ENCODE assay signal across 21 cellular contexts in the genomic region with DNA sequence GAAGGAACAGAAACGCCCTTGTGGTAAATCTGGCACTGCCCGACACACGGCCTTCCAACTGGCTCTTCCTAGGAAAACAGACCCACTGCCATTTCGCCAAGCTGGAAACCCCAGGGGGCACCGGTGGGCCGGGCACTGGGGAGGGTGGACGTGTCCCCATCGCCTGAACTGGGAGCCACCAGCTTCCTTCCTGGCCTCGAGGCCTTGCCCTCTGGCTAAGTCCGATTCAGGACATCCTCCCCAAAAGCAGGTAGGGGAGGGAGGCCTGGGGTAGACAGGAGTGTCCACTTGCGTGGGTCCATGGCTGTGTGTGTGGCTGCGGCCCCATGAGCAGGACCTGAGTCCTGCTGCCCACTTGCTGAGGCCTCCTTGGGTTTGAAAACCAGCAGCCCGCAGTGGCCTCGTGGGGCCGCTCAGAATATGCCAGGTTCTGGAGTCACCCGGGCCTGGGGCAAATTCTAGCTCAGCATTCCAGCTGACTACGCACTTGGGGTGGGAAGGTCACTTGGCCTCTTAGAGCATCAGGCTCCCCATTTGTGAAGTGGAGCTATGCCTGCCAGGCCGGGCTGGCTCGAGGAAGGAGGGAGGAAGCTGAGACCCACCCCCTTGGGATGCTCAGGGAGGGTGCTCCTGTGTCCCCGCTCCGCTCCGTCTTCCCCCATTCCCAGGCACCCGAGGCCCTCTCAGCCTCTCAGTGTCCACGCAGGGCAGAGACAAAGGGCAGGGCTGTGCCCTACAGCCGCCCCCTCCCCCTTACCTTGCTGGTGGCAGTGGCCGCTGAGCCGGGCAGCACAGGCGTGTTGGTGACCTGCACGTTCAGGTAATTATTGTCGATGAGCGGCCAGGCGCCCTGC. TPM values are rescaled to one million over a fixed set of nuclear protein-coding genes. Genes with fewer than 3 reads are reported as not detected.
"Had no signal": no experiment of that assay in that cellular context is flagged by ENCODE, and none has a peak within 500 bp of the region (broad histone marks: within the 10 kb centered on the region; RNA-seq: fewer than 3 reads in every experiment).

No MANE protein-coding gene starts in this region.

- H3K4me3 ChIP-seq: MG63, SJSA1 had no signal

- ATAC-seq: activated CD4-positive, CD25-positive, alpha-beta regulatory T cell treated with anti-CD3 and anti-CD28 coated beads, Interleukin-2, amount 50 U/mL, for 24 hours; SK-N-SH treated with all-trans-retinoic acid at 6 μM for 48 hours had no signal

- H3K27ac Mint-ChIP-seq: activated CD8-positive, alpha-beta T cell treated with anti-CD3 and anti-CD28 coated beads for 36 hours; activated naive CD4-positive, alpha-beta T cell treated with anti-CD3 and anti-CD28 coated beads, Interleukin-2, amount 10 ng/mL, durations not matched to agents 7 days and 5 days; activated naive CD8-positive, alpha-beta T cell treated with anti-CD3 and anti-CD28 coated beads for 36 hours; activated T-cell treated with anti-CD3 and anti-CD28 coated beads, Interleukin-2, amount 50 U/mL, for 72 hours; activated T-helper 2 cell treated with anti-CD3 and anti-CD28 coated beads, Interferon-gamma antibody, Interleukin-2, Interleukin-4, amounts not matched to agents 10 μg/mL and 5 μg/mL and 100 μg/mL, durations not matched to agents 14 hours and 24 hours and 36 hours; T-helper 2 cell treated with Interferon-gamma antibody and Interleukin-4, amounts not matched to agents 5 μg/mL and 100 μg/mL, for 36 hours had no signal

- H3K4me2 ChIP-seq: KMS-11 had no signal

- H3K27me3 ChIP-seq: MG63, SJSA1 had no signal

- H3K9me3 ChIP-seq: MG63 had no signal

- DNase-seq: activated CD4-positive, alpha-beta T cell treated with anti-CD3 and anti-CD28 coated beads for 4 hours; activated CD8-positive, alpha-beta memory T cell treated with anti-CD3 and anti-CD28 coated beads, Interleukin-2, amount 50 U/mL, for 4 hours; activated gamma-delta T cell treated with Interleukin-2 at 50 U/mL for 16 hours; activated naive CD4-positive, alpha-beta T cell treated with anti-CD3 and anti-CD28 coated beads, Interleukin-2, amount 10 ng/mL, durations not matched to agents 7 days and 5 days; activated naive CD8-positive, alpha-beta T cell treated with anti-CD3 and anti-CD28 coated beads for 36 hours; activated T-cell treated with anti-CD3 and anti-CD28 coated beads, Interleukin-2, amount 50 U/mL, for 72 hours; MG63; MV-4-11; NCI-H1092 treated with DMSO at 0.1 percent for 48 hours; NCI-H1417 treated with DMSO at 0.1 percent for 48 hours; NCI-H2029 treated with DMSO at 0.1 percent for 48 hours; NCI-H510A treated with DMSO at 0.1 percent for 48 hours; SHP77 had no signal

- H3K36me3 Mint-ChIP-seq: activated naive CD4-positive, alpha-beta T cell treated with anti-CD3 and anti-CD28 coated beads, Interleukin-2, amount 10 ng/mL, durations not matched to agents 7 days and 5 days; activated naive CD8-positive, alpha-beta T cell treated with anti-CD3 and anti-CD28 coated beads for 36 hours had no signal

- H3K9ac ChIP-seq: KMS-11 had no signal

- H3K9me3 Mint-ChIP-seq: activated T-helper 2 cell treated with anti-CD3 and anti-CD28 coated beads, Interferon-gamma antibody, Interleukin-2, Interleukin-4, amounts not matched to agents 10 μg/mL and 5 μg/mL and 100 μg/mL, durations not matched to agents 14 hours and 24 hours and 36 hours had no signal

- H3K4me3 Mint-ChIP-seq: activated CD8-positive, alpha-beta T cell treated with anti-CD3 and anti-CD28 coated beads for 36 hours; activated naive CD4-positive, alpha-beta T cell treated with anti-CD3 and anti-CD28 coated beads, Interleukin-2, amount 10 ng/mL, durations not matched to agents 7 days and 5 days; activated naive CD8-positive, alpha-beta T cell treated with anti-CD3 and anti-CD28 coated beads for 36 hours; activated T-cell treated with anti-CD3 and anti-CD28 coated beads, Interleukin-2, amount 50 U/mL, for 72 hours; T-helper 2 cell treated with Interferon-gamma antibody and Interleukin-4, amounts not matched to agents 5 μg/mL and 100 μg/mL, for 36 hours had no signal

- H3K36me3 ChIP-seq: MG63 had no signal

- H3K27me3 Mint-ChIP-seq: activated CD8-positive, alpha-beta T cell treated with anti-CD3 and anti-CD28 coated beads for 36 hours; activated naive CD8-positive, alpha-beta T cell treated with anti-CD3 and anti-CD28 coated beads for 36 hours had no signal

- H3K27ac ChIP-seq: KMS-11, SJSA1 had no signal

RNA-seq across cellular contexts. Expression of a gene that starts 37.5 kb away (rescaled TPM):
- total RNA-seq: activated CD8-positive, alpha-beta T cell treated with anti-CD3 and anti-CD28 coated beads for 36 hours; activated T-helper 2 cell treated with anti-CD3 and anti-CD28 coated beads, Interferon-gamma antibody, Interleukin-2, Interleukin-4, amounts not matched to agents 10 μg/mL and 5 μg/mL and 100 μg/mL, durations not matched to agents 14 hours and 24 hours and 36 hours; T-helper 1 cell treated with Interleukin-12 subunit alpha and Interleukin-12 subunit beta and Interleukin-4 antibody, amounts not matched to agents 30 ng/mL and 1 ng/mL, for 36 hours had no signal
